Comparison of ENCODE assay signal across 8 cellular contexts in the genomic region with DNA sequence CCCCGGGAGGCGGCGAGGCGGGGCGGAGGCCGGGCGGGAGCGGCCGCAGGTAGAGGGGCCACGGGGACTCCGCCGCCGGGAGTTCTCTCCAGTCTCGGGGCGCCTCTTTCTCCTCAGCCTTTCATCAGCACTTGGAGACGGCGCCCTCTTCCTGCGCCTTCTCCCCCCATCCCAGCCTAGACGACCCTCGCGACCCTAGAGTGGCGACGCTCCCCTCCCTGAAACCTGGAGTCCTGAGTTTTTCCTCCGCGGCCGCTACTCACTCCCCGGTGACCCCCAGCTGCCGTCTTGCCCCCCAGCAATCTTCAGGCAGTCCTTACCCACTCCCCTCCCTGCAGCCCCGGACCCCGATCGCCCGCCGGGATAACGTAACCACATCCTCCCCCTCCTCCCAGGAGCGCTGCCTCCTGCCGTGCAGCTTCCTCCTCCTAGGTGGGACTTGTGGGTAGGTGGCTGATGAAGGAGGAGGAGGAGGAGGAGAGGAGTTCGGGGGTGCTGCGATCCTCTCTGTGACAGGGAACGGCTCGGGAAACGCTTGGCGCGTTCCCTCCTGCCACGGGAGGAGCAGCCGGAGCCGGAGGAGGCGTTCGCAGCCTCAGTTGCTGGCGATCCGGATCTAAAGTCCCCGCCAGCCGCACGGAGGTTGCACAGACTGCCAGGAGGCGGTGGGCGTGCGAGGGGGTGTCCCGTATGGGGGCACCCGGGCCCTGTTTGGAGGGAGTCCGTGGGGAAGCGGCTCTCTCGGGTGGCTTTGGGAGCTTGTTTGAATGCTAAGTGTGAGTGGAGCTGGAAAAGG. TPM values are rescaled to one million over a fixed set of nuclear protein-coding genes. Genes with fewer than 3 reads are reported as not detected.
DNase-seq lines count a peak whose midpoint lies in the region; ATAC-seq and TF ChIP-seq lines count a peak whose summit lies in the region.

No MANE protein-coding gene starts in this region.

- H3K9ac ChIP-seq in HUES6 (ENCODE audit: low read length) (peak overlapping the region; percentile 89), mesendoderm (ENCODE audit: low read length) (peak overlapping the region; percentile 90)

- peaks cover 26% of the 10 kb centered on the region for H3K9me3 ChIP-seq in HUES6 (ENCODE audit: control insufficient read depth, insufficient read depth, low read depth, low read length)

- H3K18ac ChIP-seq in mesendoderm (ENCODE audit: low read length): peak overlapping the region; percentile 98

- H3K4me3 Mint-ChIP-seq in effector memory CD8-positive, alpha-beta T cell: peak overlapping the region; percentile 91 to 95

- H3K36me3 ChIP-seq in HUES6 (ENCODE audit: control insufficient read depth, insufficient read depth, low read length): peaks cover 15% of the 10 kb centered on the region
- no peaks in the 10 kb centered on the region for H3K36me3 ChIP-seq in mesendoderm (ENCODE audit: control insufficient read depth, insufficient read depth, low read length)

- no peak overlapping the region for H2AK5ac ChIP-seq in mesendoderm (ENCODE audit: low read length)

- H3K23ac ChIP-seq in mesendoderm (ENCODE audit: low read length): no peak overlapping the region

- H4K5ac ChIP-seq in mesendoderm (ENCODE audit: low read length): no peak overlapping the region

- H3K27me3 ChIP-seq in HUES6 (ENCODE audit: control insufficient read depth, insufficient read depth, low read length): no peaks in the 10 kb centered on the region
- no peaks in the 10 kb centered on the region for H3K27me3 ChIP-seq in mesendoderm (ENCODE audit: insufficient read depth, low read length, poor library complexity)

- H3K4me1 Mint-ChIP-seq in effector memory CD8-positive, alpha-beta T cell (ENCODE audit: low read depth in 2 of 2): peaks cover 15 to 21% of the 10 kb centered on the region in 2 donors

- H3K4me1 ChIP-seq in HUES6 (ENCODE audit: control insufficient read depth, insufficient read depth, low read length): peaks cover 33% of the 10 kb centered on the region
- H3K4me1 ChIP-seq in mesendoderm (ENCODE audit: control insufficient read depth, low read depth, low read length): no peaks in the 10 kb centered on the region

- peak overlapping the region; percentile 99 for H3K56ac ChIP-seq in mesendoderm (ENCODE audit: low read length)

- H2BK120ac ChIP-seq in mesendoderm (ENCODE audit: low read depth, low read length): peak overlapping the region; percentile 9

- H2BK15ac ChIP-seq in mesendoderm (replicated peaks; ENCODE audit: low read depth): no peak overlapping the region

- DNase-seq in EL (peak; percentile 38), mesendoderm (peak; percentile 76), NCI-H774 (lab: John Stamatoyannopoulos, UW) (no peak)
- DNase-seq in effector memory CD8-positive, alpha-beta T cell: peak in 1 of 3 experiments; percentile 19

- peaks cover 22% of the 10 kb centered on the region for H3K79me2 ChIP-seq in mesendoderm (ENCODE audit: control insufficient read depth, insufficient read depth, low read length)

- peak overlapping the region; percentile 67 to 89 for H3K27ac Mint-ChIP-seq in effector memory CD8-positive, alpha-beta T cell

- H4K8ac ChIP-seq in mesendoderm (ENCODE audit: low read depth, low read length): no peak overlapping the region

- peak overlapping the region; percentile 77 for H3K4ac ChIP-seq in mesendoderm (ENCODE audit: low read depth, low read length)

- H3K9me3 Mint-ChIP-seq in effector memory CD8-positive, alpha-beta T cell: peaks cover 9 to 14% of the 10 kb centered on the region in 2 donors

- no CpG with 5 or more reads among the region's 61 CpGs for WGBS in mesendoderm (ENCODE audit: extremely low coverage, insufficient coverage, low lambda C conversion rate)

- ATAC-seq in effector memory CD8-positive, alpha-beta T cell (replicated peaks): peak; percentile 7
- ATAC-seq in GM18498 (IDR thresholded peaks at IDR 0.05; ENCODE audit: unreplicated experiment): no peak

- H3K79me1 ChIP-seq in mesendoderm (ENCODE audit: low read length): peaks cover 3% of the 10 kb centered on the region

- no peaks in the 10 kb centered on the region for H3K27me3 Mint-ChIP-seq in effector memory CD8-positive, alpha-beta T cell

- H3K4me2 ChIP-seq in mesendoderm (ENCODE audit: low read length): peak overlapping the region; percentile 89

- H2BK5ac ChIP-seq in mesendoderm (ENCODE audit: low read length): peak overlapping the region; percentile 45

- no peak for TF ChIP-seq CTCF in WI38 (IDR thresholded peaks at IDR 0.05; ENCODE audit: low read depth, low read length)

- H3K36me3 Mint-ChIP-seq in effector memory CD8-positive, alpha-beta T cell (ENCODE audit: insufficient read depth): peaks cover 3% of the 10 kb centered on the region

- H3K4me3 ChIP-seq in HUES6 (ENCODE audit: low read depth, low read length): peak overlapping the region; percentile 89
- H3K4me3 ChIP-seq in WI38 (ENCODE audit: low read depth, low read length): peak overlapping the region; percentile 89
- peak overlapping the region; percentile 84 for H3K4me3 ChIP-seq in mesendoderm (ENCODE audit: low read length)

- H3K27ac ChIP-seq in HUES6 (ENCODE audit: low read depth, low read length) (peak overlapping the region; percentile 73), mesendoderm (ENCODE audit: low read depth, low read length) (peak overlapping the region; percentile 89), temporal lobe (ENCODE audit: low read depth, low read length) (peak overlapping the region; percentile 44)

RNA-seq across cellular contexts. Expression of gene PLEKHA5, which starts 0.9 kb away (rescaled TPM):
- polyA plus RNA-seq in mesendoderm (2013, experiment 1 of 2): 35.6 TPM
- polyA plus RNA-seq in mesendoderm (2013, experiment 2 of 2): 34.8 TPM
- total RNA-seq in temporal lobe: 59.0 TPM
